ENCODE assay signal across 31 cellular contexts in genomic region chr6:2324166-2324953, GRCh38.
"Had no signal": no experiment of that assay in that cellular context is flagged by ENCODE, and none has a peak within 500 bp of the region (broad histone marks: within the 10 kb centered on the region; RNA-seq: fewer than 3 reads in every experiment).

No MANE protein-coding gene starts in this region.

- DNase-seq: activated CD4-positive, alpha-beta memory T cell treated with anti-CD3 and anti-CD28 coated beads for 36 hours; activated CD4-positive, alpha-beta T cell treated with anti-CD3 and anti-CD28 coated beads for 36 hours; activated CD4-positive, alpha-beta T cell treated with anti-CD3 and anti-CD28 coated beads, Interleukin-2, amount 10 ng/mL, durations not matched to agents 24 days and 14 days; activated CD4-positive, CD25-positive, alpha-beta regulatory T cell; activated CD4-positive, CD25-positive, alpha-beta regulatory T cell treated with anti-CD3 and anti-CD28 coated beads, Interleukin-2, amount 50 U/mL, for 72 hours; activated CD8-positive, alpha-beta memory T cell treated with anti-CD3 and anti-CD28 coated beads, Interleukin-2, amount 10 ng/mL, durations not matched to agents 7 days and 5 days; activated CD8-positive, alpha-beta memory T cell treated with anti-CD3 and anti-CD28 coated beads, Interleukin-2, amount 50 U/mL, for 4 hours; activated CD8-positive, alpha-beta T cell treated with anti-CD3 and anti-CD28 coated beads, Interleukin-2, amount 10 ng/mL, durations not matched to agents 7 days and 5 days; activated effector memory CD4-positive, alpha-beta T cell treated with anti-CD3 and anti-CD28 coated beads, Interleukin-2, amount 50 U/mL, for 16 hours; activated naive CD4-positive, alpha-beta T cell treated with anti-CD3 and anti-CD28 coated beads for 36 hours; activated naive CD8-positive, alpha-beta T cell treated with anti-CD3 and anti-CD28 coated beads for 36 hours; activated T-cell treated with anti-CD3 and anti-CD28 coated beads, Interleukin-2, amount 50 U/mL, for 1 hour; activated T-cell treated with anti-CD3 and anti-CD28 coated beads, Interleukin-2, amount 50 U/mL, for 48 hours; central memory CD4-positive, alpha-beta T cell; cerebellar nuclear complex; dorsolateral prefrontal cortex; effector memory CD4-positive, alpha-beta T cell; endodermal cell; erythroblast; T-helper 2 cell had no signal

- H3K27me3 Mint-ChIP-seq: activated CD4-positive, alpha-beta memory T cell treated with anti-CD3 and anti-CD28 coated beads for 36 hours; activated CD4-positive, alpha-beta T cell treated with anti-CD3 and anti-CD28 coated beads for 36 hours; activated CD4-positive, alpha-beta T cell treated with anti-CD3 and anti-CD28 coated beads, Interleukin-2, amount 10 ng/mL, durations not matched to agents 24 days and 14 days; activated CD8-positive, alpha-beta memory T cell treated with anti-CD3 and anti-CD28 coated beads, Interleukin-2, amount 10 ng/mL, durations not matched to agents 7 days and 5 days; activated naive CD4-positive, alpha-beta T cell treated with anti-CD3 and anti-CD28 coated beads, Interleukin-2, amount 50 U/mL, for 24 hours; activated naive CD8-positive, alpha-beta T cell treated with anti-CD3 and anti-CD28 coated beads for 36 hours; brain; dendritic cell treated with granulocyte-macrophage colony-stimulating factor and Interleukin-4, amounts not matched to agents 40 ng/mL and 50 ng/mL, for 4 days had no signal

- H3K4me3 ChIP-seq: ascending aorta, breast epithelium, cardiac muscle cell, coronary artery, dorsolateral prefrontal cortex, esophagus muscularis mucosa had no signal

- H3K27ac ChIP-seq: ascending aorta, breast epithelium, cardiac muscle cell, coronary artery, dorsolateral prefrontal cortex, esophagus muscularis mucosa had no signal

- FAIRE-seq: frontal cortex had no signal

- H3K27me3 ChIP-seq: ascending aorta, breast epithelium, cardiac muscle cell, dorsolateral prefrontal cortex, esophagus muscularis mucosa had no signal

- H3K36me3 ChIP-seq: ascending aorta, breast epithelium, cardiac muscle cell had no signal

- H3K4me1 ChIP-seq: ascending aorta, breast epithelium, esophagus muscularis mucosa had no signal

- ATAC-seq: activated CD4-positive, alpha-beta T cell treated with anti-CD3 and anti-CD28 coated beads for 36 hours; activated CD8-positive, alpha-beta memory T cell treated with anti-CD3 and anti-CD28 coated beads, Interleukin-2, amount 10 ng/mL, durations not matched to agents 7 days and 5 days; activated CD8-positive, alpha-beta T cell treated with anti-CD3 and anti-CD28 coated beads, Interleukin-2, amount 10 ng/mL, durations not matched to agents 7 days and 5 days had no signal

- H3K4me1 Mint-ChIP-seq: activated CD4-positive, alpha-beta T cell treated with anti-CD3 and anti-CD28 coated beads for 36 hours; activated CD4-positive, alpha-beta T cell treated with anti-CD3 and anti-CD28 coated beads, Interleukin-2, amount 10 ng/mL, durations not matched to agents 24 days and 14 days; activated naive CD4-positive, alpha-beta T cell treated with anti-CD3 and anti-CD28 coated beads, Interleukin-2, amount 50 U/mL, for 24 hours; activated naive CD8-positive, alpha-beta T cell treated with anti-CD3 and anti-CD28 coated beads for 36 hours; brain; endodermal cell had no signal

- H3K27ac Mint-ChIP-seq: activated CD4-positive, alpha-beta memory T cell treated with anti-CD3 and anti-CD28 coated beads for 36 hours; activated CD4-positive, alpha-beta T cell treated with anti-CD3 and anti-CD28 coated beads for 36 hours; activated CD4-positive, alpha-beta T cell treated with anti-CD3 and anti-CD28 coated beads, Interleukin-2, amount 10 ng/mL, durations not matched to agents 24 days and 14 days; activated CD8-positive, alpha-beta memory T cell treated with anti-CD3 and anti-CD28 coated beads, Interleukin-2, amount 10 ng/mL, durations not matched to agents 7 days and 5 days; activated CD8-positive, alpha-beta T cell treated with anti-CD3 and anti-CD28 coated beads, Interleukin-2, amount 10 ng/mL, durations not matched to agents 7 days and 5 days; activated naive CD4-positive, alpha-beta T cell treated with anti-CD3 and anti-CD28 coated beads for 36 hours; activated naive CD4-positive, alpha-beta T cell treated with anti-CD3 and anti-CD28 coated beads, Interleukin-2, amount 50 U/mL, for 24 hours; activated naive CD8-positive, alpha-beta T cell treated with anti-CD3 and anti-CD28 coated beads for 36 hours; activated T-helper 1 cell treated with anti-CD3 and anti-CD28 coated beads, Interleukin-12 subunit alpha, Interleukin-12 subunit beta, Interleukin-2, Interleukin-4 antibody, amounts not matched to agents 30 ng/mL and 10 ng/mL and 1 ng/mL, durations not matched to agents 14 hours and 24 hours and 36 hours; activated T-helper 2 cell treated with anti-CD3 and anti-CD28 coated beads, Interferon-gamma antibody, Interleukin-2, Interleukin-4, amounts not matched to agents 10 μg/mL and 5 μg/mL and 100 μg/mL, durations not matched to agents 14 hours and 24 hours and 36 hours; brain; dendritic cell treated with granulocyte-macrophage colony-stimulating factor and Interleukin-4, amounts not matched to agents 40 ng/mL and 50 ng/mL, for 4 days; endodermal cell had no signal

- H3K4me3 Mint-ChIP-seq: activated CD4-positive, alpha-beta memory T cell treated with anti-CD3 and anti-CD28 coated beads for 36 hours; activated CD4-positive, alpha-beta T cell treated with anti-CD3 and anti-CD28 coated beads for 36 hours; activated CD4-positive, alpha-beta T cell treated with anti-CD3 and anti-CD28 coated beads, Interleukin-2, amount 10 ng/mL, durations not matched to agents 24 days and 14 days; activated CD8-positive, alpha-beta memory T cell treated with anti-CD3 and anti-CD28 coated beads, Interleukin-2, amount 10 ng/mL, durations not matched to agents 7 days and 5 days; activated CD8-positive, alpha-beta T cell treated with anti-CD3 and anti-CD28 coated beads, Interleukin-2, amount 10 ng/mL, durations not matched to agents 7 days and 5 days; activated naive CD4-positive, alpha-beta T cell treated with anti-CD3 and anti-CD28 coated beads for 36 hours; activated naive CD4-positive, alpha-beta T cell treated with anti-CD3 and anti-CD28 coated beads, Interleukin-2, amount 50 U/mL, for 24 hours; activated naive CD8-positive, alpha-beta T cell treated with anti-CD3 and anti-CD28 coated beads for 36 hours; activated T-helper 1 cell treated with anti-CD3 and anti-CD28 coated beads, Interleukin-12 subunit alpha, Interleukin-12 subunit beta, Interleukin-2, Interleukin-4 antibody, amounts not matched to agents 30 ng/mL and 10 ng/mL and 1 ng/mL, durations not matched to agents 14 hours and 24 hours and 36 hours; brain; dendritic cell treated with granulocyte-macrophage colony-stimulating factor and Interleukin-4, amounts not matched to agents 40 ng/mL and 50 ng/mL, for 4 days; endodermal cell had no signal
